1 cellular context compared by ENCODE assay signal in the genomic region with DNA sequence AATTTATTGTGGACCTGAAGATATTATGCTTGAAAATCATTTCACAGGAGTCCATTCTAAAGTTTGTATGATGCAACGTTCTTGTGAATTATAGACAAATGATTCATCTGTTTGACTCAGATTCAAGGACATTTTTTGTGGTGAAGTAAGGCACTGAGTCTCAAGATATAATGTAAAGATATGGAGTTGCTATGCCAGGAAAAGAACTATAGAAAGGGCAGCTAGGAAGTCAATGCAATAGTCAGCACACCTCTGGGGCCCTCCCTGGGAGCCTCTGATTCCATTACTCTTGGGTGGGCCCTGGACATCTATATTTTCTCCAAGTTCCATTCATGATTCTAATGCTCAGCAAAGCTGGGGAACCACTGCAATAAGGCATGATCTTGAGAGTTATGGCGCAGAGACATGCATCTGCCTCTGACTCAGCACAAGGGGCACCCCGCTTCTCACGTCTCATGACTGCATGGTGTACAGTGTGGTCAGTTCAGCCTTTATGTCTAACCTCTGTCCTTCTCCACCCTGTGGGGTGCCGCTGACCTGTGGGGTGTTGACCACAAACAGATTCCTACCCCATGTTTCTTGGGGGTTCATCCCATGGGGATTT.
A peak's percentile ranks its signal among the peaks of the same experiment; 100 is the strongest.
TF ChIP-seq lines count a peak whose summit lies in the region.

No MANE protein-coding gene starts in this region.

TF ChIP-seq in IMR-90, 13 proteins besides CTCF, POLR2A, EP300 and RAD21 (continued from another document):
- TF ChIP-seq, protein P1, sequence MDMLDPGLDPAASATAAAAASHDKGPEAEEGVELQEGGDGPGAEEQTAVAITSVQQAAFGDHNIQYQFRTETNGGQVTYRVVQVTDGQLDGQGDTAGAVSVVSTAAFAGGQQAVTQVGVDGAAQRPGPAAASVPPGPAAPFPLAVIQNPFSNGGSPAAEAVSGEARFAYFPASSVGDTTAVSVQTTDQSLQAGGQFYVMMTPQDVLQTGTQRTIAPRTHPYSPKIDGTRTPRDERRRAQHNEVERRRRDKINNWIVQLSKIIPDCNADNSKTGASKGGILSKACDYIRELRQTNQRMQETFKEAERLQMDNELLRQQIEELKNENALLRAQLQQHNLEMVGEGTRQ (IDR thresholded peaks at IDR 0.05; ENCODE audit: low read depth, low read length) = no peak
- TF ChIP-seq MAZ (IDR thresholded peaks at IDR 0.05; ENCODE audit: borderline replicate concordance, low read depth, low read length) = no peak; the same call in 1 of the 2 replicates
- TF ChIP-seq CHD1 (IDR thresholded peaks at IDR 0.05; ENCODE audit: low read depth, low read length) = no peak
- TF ChIP-seq RCOR1 (IDR thresholded peaks at IDR 0.05; ENCODE audit: insufficient replicate concordance, low read length) = no peak
- TF ChIP-seq RFX5 (IDR thresholded peaks at IDR 0.05; ENCODE audit: low read depth, low read length) = 0 out of 2 replicates have a peak, but pooled peaks have one; percentile 12
- peak; percentile 71 for TF ChIP-seq BHLHE40 (IDR thresholded peaks at IDR 0.05; ENCODE audit: low read depth, low read length)
- no peak for TF ChIP-seq SMC3 (IDR thresholded peaks at IDR 0.05; ENCODE audit: low read depth, low read length)
- peak; percentile 82 for TF ChIP-seq FOS (IDR thresholded peaks at IDR 0.05; ENCODE audit: low read depth, low read length)
- TF ChIP-seq MAFK (IDR thresholded peaks at IDR 0.05; ENCODE audit: low read depth, low read length) = peak; percentile 32; the same call in 1 of the 2 replicates
- TF ChIP-seq CEBPB (IDR thresholded peaks at IDR 0.05; ENCODE audit: low read depth, low read length) = peak; percentile 99
